In the genomic region with DNA sequence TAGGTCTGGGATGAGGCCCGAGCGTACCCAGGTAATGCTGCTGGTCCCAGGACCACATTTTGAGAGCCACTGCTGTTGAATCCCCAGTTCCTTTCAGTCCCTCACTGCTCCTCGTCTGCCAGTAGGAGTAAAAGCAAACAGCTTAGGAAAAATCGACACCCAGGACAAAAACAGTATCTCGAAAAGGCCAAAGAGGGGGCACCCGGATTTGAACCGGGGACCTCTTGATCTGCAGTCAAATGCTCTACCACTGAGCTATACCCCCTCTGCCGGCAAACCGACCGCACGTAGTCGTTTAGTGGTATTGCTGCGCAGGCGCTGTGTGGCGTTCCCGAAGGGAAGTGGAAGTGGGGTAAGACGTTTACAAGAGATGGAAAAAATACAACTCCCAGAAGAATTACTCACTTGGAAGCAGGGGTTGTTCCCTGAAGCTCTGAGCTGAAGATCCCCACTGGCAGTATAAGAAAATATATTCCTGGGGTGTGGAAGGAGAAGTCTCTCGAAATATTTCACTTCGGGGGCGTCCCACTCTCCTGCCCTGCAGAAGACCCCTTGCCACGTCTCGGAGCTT, we compare ENCODE assay signal across 1 cellular context.
TF ChIP-seq lines count a peak whose summit lies in the region.

No MANE protein-coding gene starts in this region.

TF ChIP-seq in GM12878, 131 proteins besides CTCF, POLR2A, EP300 and RAD21 (continued from another document):
- TF ChIP-seq EED (IDR thresholded peaks at IDR 0.05; ENCODE audit: low read depth) (peak; percentile 48; the same call in 1 of the 2 replicates), KLF5 (IDR thresholded peaks at IDR 0.05; ENCODE audit: partially characterized antibody) (no peak), BRCA1 (IDR thresholded peaks at IDR 0.05; ENCODE audit: low read depth, low read length) (no peak), SIX5 (IDR thresholded peaks at IDR 0.05; ENCODE audit: low read depth, low read length, severe bottlenecking) (no peak), CBFB (IDR thresholded peaks at IDR 0.05; ENCODE audit: low read depth) (peak; percentile 50; the same call in 1 of the 2 replicates), RAD51 (IDR thresholded peaks at IDR 0.05) (no peak), HDGF (IDR thresholded peaks at IDR 0.05) (no peak), TAF1 (IDR thresholded peaks at IDR 0.05; ENCODE audit: borderline replicate concordance, low read depth, low read length) (no peak), YBX1 (IDR thresholded peaks at IDR 0.05) (no peak), ZNF24 (IDR thresholded peaks at IDR 0.05) (peak; percentile 100), TBL1XR1 (IDR thresholded peaks at IDR 0.05; ENCODE audit: low read depth, low read length) (peak; percentile 95), ZZZ3 (IDR thresholded peaks at IDR 0.05; ENCODE audit: control insufficient read depth, insufficient read length, low read depth) (no peak), GABPA (IDR thresholded peaks at IDR 0.05; ENCODE audit: low read depth) (peak; percentile 61; the same call in 1 of the 2 replicates), EGR1 (IDR thresholded peaks at IDR 0.05; ENCODE audit: borderline replicate concordance in 1 of 2, low read depth in 2 of 2, low read length in 2 of 2) (no peak), TCF7 (IDR thresholded peaks at IDR 0.05; ENCODE audit: borderline replicate concordance) (peak; percentile 74; the same call in 1 of the 2 replicates), CREB1 (IDR thresholded peaks at IDR 0.05; ENCODE audit: low read depth) (peak; percentile 61; the same call in 1 of the 2 replicates), CREM (IDR thresholded peaks at IDR 0.05; ENCODE audit: low read depth) (0 out of 2 replicates have a peak, but pooled peaks have one; percentile 39), GATAD2B (conservative IDR thresholded peaks at IDR 0.05; ENCODE audit: low read depth) (no peak; the same call in 1 of the 2 replicates), SP1 (IDR thresholded peaks at IDR 0.05; ENCODE audit: low read depth, low read length) (no peak), ZNF622 (IDR thresholded peaks at IDR 0.05) (no peak), SMARCA5 (IDR thresholded peaks at IDR 0.05) (peak; percentile 95), SMAD1 (IDR thresholded peaks at IDR 0.05; ENCODE audit: low read depth, partially characterized antibody) (no peak), ESRRA (IDR thresholded peaks at IDR 0.05; ENCODE audit: low read length) (no peak), MXI1 (IDR thresholded peaks at IDR 0.05; ENCODE audit: low read depth, low read length) (no peak), EZH2 (IDR thresholded peaks at IDR 0.05; ENCODE audit: borderline replicate concordance, control insufficient read depth, low read depth, low read length) (no peak), SIN3A (IDR thresholded peaks at IDR 0.05; ENCODE audit: low read depth, low read length) (no peak; the same call in 1 of the 2 replicates), FOXM1 (IDR thresholded peaks at IDR 0.05; ENCODE audit: low read depth, low read length) (no peak; the same call in 1 of the 2 replicates), IKZF2 (IDR thresholded peaks at IDR 0.05) (peak in 1 of 2 experiments; percentile 54; a peak in 3 of 4 replicates)
- TF ChIP-seq, protein P1, sequence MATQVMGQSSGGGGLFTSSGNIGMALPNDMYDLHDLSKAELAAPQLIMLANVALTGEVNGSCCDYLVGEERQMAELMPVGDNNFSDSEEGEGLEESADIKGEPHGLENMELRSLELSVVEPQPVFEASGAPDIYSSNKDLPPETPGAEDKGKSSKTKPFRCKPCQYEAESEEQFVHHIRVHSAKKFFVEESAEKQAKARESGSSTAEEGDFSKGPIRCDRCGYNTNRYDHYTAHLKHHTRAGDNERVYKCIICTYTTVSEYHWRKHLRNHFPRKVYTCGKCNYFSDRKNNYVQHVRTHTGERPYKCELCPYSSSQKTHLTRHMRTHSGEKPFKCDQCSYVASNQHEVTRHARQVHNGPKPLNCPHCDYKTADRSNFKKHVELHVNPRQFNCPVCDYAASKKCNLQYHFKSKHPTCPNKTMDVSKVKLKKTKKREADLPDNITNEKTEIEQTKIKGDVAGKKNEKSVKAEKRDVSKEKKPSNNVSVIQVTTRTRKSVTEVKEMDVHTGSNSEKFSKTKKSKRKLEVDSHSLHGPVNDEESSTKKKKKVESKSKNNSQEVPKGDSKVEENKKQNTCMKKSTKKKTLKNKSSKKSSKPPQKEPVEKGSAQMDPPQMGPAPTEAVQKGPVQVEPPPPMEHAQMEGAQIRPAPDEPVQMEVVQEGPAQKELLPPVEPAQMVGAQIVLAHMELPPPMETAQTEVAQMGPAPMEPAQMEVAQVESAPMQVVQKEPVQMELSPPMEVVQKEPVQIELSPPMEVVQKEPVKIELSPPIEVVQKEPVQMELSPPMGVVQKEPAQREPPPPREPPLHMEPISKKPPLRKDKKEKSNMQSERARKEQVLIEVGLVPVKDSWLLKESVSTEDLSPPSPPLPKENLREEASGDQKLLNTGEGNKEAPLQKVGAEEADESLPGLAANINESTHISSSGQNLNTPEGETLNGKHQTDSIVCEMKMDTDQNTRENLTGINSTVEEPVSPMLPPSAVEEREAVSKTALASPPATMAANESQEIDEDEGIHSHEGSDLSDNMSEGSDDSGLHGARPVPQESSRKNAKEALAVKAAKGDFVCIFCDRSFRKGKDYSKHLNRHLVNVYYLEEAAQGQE (IDR thresholded peaks at IDR 0.05; ENCODE audit: low read depth, low read length): 0 out of 2 replicates have a peak, but pooled peaks have one; percentile 12
- TF ChIP-seq, protein P2, sequence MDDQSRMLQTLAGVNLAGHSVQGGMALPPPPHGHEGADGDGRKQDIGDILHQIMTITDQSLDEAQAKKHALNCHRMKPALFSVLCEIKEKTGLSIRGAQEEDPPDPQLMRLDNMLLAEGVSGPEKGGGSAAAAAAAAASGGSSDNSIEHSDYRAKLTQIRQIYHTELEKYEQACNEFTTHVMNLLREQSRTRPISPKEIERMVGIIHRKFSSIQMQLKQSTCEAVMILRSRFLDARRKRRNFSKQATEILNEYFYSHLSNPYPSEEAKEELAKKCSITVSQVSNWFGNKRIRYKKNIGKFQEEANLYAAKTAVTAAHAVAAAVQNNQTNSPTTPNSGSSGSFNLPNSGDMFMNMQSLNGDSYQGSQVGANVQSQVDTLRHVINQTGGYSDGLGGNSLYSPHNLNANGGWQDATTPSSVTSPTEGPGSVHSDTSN (IDR thresholded peaks at IDR 0.05; ENCODE audit: insufficient replicate concordance, low read depth, low read length): no peak
- TF ChIP-seq, protein P3, sequence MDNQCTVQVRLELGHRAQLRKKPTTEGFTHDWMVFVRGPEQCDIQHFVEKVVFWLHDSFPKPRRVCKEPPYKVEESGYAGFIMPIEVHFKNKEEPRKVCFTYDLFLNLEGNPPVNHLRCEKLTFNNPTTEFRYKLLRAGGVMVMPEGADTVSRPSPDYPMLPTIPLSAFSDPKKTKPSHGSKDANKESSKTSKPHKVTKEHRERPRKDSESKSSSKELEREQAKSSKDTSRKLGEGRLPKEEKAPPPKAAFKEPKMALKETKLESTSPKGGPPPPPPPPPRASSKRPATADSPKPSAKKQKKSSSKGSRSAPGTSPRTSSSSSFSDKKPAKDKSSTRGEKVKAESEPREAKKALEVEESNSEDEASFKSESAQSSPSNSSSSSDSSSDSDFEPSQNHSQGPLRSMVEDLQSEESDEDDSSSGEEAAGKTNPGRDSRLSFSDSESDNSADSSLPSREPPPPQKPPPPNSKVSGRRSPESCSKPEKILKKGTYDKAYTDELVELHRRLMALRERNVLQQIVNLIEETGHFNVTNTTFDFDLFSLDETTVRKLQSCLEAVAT (IDR thresholded peaks at IDR 0.05): no peak
